15 cellular contexts compared by ENCODE assay signal in the genomic region with DNA sequence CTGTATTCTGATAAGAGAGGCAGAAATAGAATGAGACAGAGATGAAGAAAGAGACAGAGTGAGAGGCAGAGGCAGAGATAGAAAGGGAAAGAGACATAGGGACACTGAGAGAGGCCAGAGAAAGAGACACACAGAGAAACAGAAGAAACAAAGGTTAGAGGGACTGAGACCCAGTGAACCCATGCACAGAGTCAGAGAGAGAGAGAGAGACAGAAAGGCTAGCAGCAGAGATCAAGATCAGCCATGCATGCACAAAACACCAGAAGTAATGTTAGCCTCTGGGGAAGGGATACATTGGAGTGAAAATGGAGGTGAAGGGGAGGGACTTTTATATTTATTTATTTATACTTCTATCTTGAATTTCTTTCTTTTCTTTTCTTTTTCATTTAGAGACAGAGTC. TPM values are rescaled to one million over a fixed set of nuclear protein-coding genes. Genes with fewer than 3 reads are reported as not detected.
DNase-seq lines count a peak whose midpoint lies in the region; ATAC-seq, FAIRE-seq and TF ChIP-seq lines count a peak whose summit lies in the region.
"Had no signal": no experiment of that assay in that cellular context is flagged by ENCODE, and none has a peak within 500 bp of the region (broad histone marks: within the 10 kb centered on the region; RNA-seq: fewer than 3 reads in every experiment).

No MANE protein-coding gene starts in this region.

- no peak for FAIRE-seq in GM12892 (lab: Jason Lieb, UNC)
- FAIRE-seq: colon had no signal

- no peaks in the 10 kb centered on the region for H3K27me3 ChIP-seq in adipocyte (replicated peaks; ENCODE audit: control insufficient read depth, insufficient read depth, low read length)
- H3K27me3 ChIP-seq in subcutaneous abdominal adipose tissue (ENCODE audit: control insufficient read depth in 5 of 5, insufficient read depth in 4 of 5, low read length in 5 of 5), result peaks cover 0 to 3% (median 0%) of the 10 kb centered on the region in 5 donors
- no peaks in the 10 kb centered on the region for H3K27me3 ChIP-seq in HAP-1 (ENCODE audit: low read depth)

- no peaks in the 10 kb centered on the region for H3K9me3 Mint-ChIP-seq in activated naive CD8-positive, alpha-beta T cell treated with anti-CD3 and anti-CD28 coated beads for 36 hours

- peak overlapping the region; percentile 94 for H3K27ac ChIP-seq in subcutaneous abdominal adipose tissue (ENCODE audit: low read depth, low read length)
- H3K27ac ChIP-seq: 22Rv1 had no signal

- H3K4me1 Mint-ChIP-seq in activated naive CD8-positive, alpha-beta T cell treated with anti-CD3 and anti-CD28 coated beads for 36 hours, result peaks cover 3% of the 10 kb centered on the region

- in situ Hi-C loops in HAP-1 (cut with MboI; ENCODE audit: low sequenced_read_pairs), result no loop called here

- no peak overlapping the region for H3K4me3 Mint-ChIP-seq in activated naive CD8-positive, alpha-beta T cell treated with anti-CD3 and anti-CD28 coated beads for 36 hours

- no peak overlapping the region for H3K4me3 ChIP-seq in adipocyte (ENCODE audit: low read length)
- H3K4me3 ChIP-seq in subcutaneous abdominal adipose tissue (ENCODE audit: low read depth in 1 of 5, low read length in 5 of 5), result no peak overlapping the region
- H3K4me3 ChIP-seq in HAP-1, result no peak overlapping the region

- DNase-seq in DMS 273 (lab: John Stamatoyannopoulos, UW; ENCODE audit: unreplicated experiment), result peak; percentile 16
- DNase-seq in DMS 273 treated with DMSO at 0.1 percent for 48 hours (lab: John Stamatoyannopoulos, UW), result no peak
- no peak for DNase-seq in adipocyte (ENCODE audit: low read depth)
- DNase-seq in activated naive CD8-positive, alpha-beta T cell treated with anti-CD3 and anti-CD28 coated beads for 36 hours, result no peak
- DNase-seq in GM12892 (ENCODE audit: insufficient read length), result no peak
- no peak for DNase-seq in HAP-1 (ENCODE audit: low spot score in 2 of 2)
- DNase-seq: DMS53, foreskin melanocyte, NCI-H146 had no signal

- H3K4me1 ChIP-seq in adipocyte (ENCODE audit: control insufficient read depth, insufficient read depth, low read length) (peaks cover 44% of the 10 kb centered on the region), subcutaneous abdominal adipose tissue (ENCODE audit: control insufficient read depth in 5 of 5, insufficient read depth in 5 of 5, low read length in 5 of 5) (peaks cover 9 to 62% (median 47%) of the 10 kb centered on the region in 5 donors), HAP-1 (peaks cover 8% of the 10 kb centered on the region)

- H3K9ac ChIP-seq in adipocyte (ENCODE audit: low read length), result peak overlapping the region; percentile 98
- no peak overlapping the region for H3K9ac ChIP-seq in subcutaneous abdominal adipose tissue (ENCODE audit: low read length in 5 of 5)

- TF ChIP-seq POLR2A in GM12892 (IDR thresholded peaks at IDR 0.05; ENCODE audit: low read depth, low read length), result no peak

- no peaks in the 10 kb centered on the region for H3K36me3 Mint-ChIP-seq in activated naive CD8-positive, alpha-beta T cell treated with anti-CD3 and anti-CD28 coated beads for 36 hours

- ATAC-seq in HG02885 (IDR thresholded peaks at IDR 0.05; ENCODE audit: poor library complexity, unreplicated experiment), result peak; percentile 52
- ATAC-seq: activated CD4-positive, CD25-positive, alpha-beta regulatory T cell treated with anti-CD3 and anti-CD28 coated beads, Interleukin-2, amount 50 U/mL, for 24 hours; sciatic nerve had no signal

- H3K27ac Mint-ChIP-seq in activated naive CD8-positive, alpha-beta T cell treated with anti-CD3 and anti-CD28 coated beads for 36 hours, result no peak overlapping the region

- H3K36me3 ChIP-seq in adipocyte (ENCODE audit: control insufficient read depth, insufficient read depth, low read length, severe bottlenecking) (no peaks in the 10 kb centered on the region), subcutaneous abdominal adipose tissue (ENCODE audit: control insufficient read depth in 5 of 5, insufficient read depth in 5 of 5, low read length in 5 of 5) (no peaks in the 10 kb centered on the region), HAP-1 (replicated peaks) (no peaks in the 10 kb centered on the region)

- no peaks in the 10 kb centered on the region for H3K27me3 Mint-ChIP-seq in activated naive CD8-positive, alpha-beta T cell treated with anti-CD3 and anti-CD28 coated beads for 36 hours

- no peaks in the 10 kb centered on the region for H3K9me3 ChIP-seq in adipocyte (ENCODE audit: control insufficient read depth, low read length)
- H3K9me3 ChIP-seq in subcutaneous abdominal adipose tissue (ENCODE audit: control insufficient read depth in 5 of 5, low read length in 5 of 5), result no peaks in the 10 kb centered on the region
- H3K9me3 ChIP-seq in HAP-1, result no peaks in the 10 kb centered on the region

RNA-seq across cellular contexts. Expression of gene SPARC, which starts 14.1 kb away (rescaled TPM):
- under 1 TPM; 0.62 to 0.66 TPM for total RNA-seq in activated naive CD8-positive, alpha-beta T cell treated with anti-CD3 and anti-CD28 coated beads for 36 hours
- polyA plus RNA-seq in GM12892 (2012; ENCODE audit: missing spikeins), result 24.0 TPM

RNA-seq across cellular contexts. Expression of gene ATOX1, which starts 57.6 kb away (rescaled TPM):
- 10 to 100 TPM; 97.7 to 98.6 TPM for total RNA-seq in activated naive CD8-positive, alpha-beta T cell treated with anti-CD3 and anti-CD28 coated beads for 36 hours
- polyA plus RNA-seq in GM12892 (2012; ENCODE audit: missing spikeins), result 130 TPM
